Comparison of ENCODE assay signal across 8 cellular contexts in the genomic region with DNA sequence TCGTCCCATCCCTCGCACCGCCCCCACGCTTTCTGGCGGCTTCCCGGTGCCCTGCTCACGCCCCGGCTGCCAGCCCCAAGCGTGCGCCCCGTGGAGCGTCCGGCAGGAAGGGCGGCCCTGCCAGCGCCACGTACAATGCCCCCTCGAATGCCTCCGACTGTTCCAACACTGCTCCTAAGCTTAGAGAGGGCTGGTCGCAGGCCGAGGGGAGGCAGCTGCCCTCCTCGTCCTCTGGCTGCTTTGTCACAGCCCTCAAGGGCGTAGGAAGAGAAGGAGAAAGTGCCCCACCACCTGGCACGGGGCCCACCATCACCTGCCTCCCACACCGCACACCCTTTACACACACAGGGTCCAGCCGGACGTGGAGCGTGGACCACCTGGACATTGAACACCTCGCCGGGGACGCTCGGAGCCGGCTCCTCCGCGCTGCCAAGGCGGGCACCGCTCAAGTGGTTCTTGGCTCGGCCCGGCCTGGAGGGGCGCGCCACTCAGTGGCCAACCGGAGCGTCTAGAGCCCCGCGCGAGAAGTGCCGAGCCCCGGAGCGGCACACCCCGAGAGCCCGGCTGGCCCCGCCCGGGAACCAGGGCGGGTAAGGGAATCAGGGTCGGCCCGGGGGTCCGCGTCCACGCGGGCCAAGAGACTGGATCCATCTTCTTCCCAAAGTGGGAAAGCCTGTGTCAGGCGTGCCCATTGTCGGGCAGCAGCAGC. TPM values are rescaled to one million over a fixed set of nuclear protein-coding genes. Genes with fewer than 3 reads are reported as not detected.
DNase-seq lines count a peak whose midpoint lies in the region; ATAC-seq and TF ChIP-seq lines count a peak whose summit lies in the region.

No MANE protein-coding gene starts in this region.

- TF ChIP-seq POLR2A in GM18505 (IDR thresholded peaks at IDR 0.05; ENCODE audit: borderline replicate concordance, extremely low read depth, insufficient read depth, insufficient read length) = no peak

- H3K27me3 ChIP-seq in iPS-15b (ENCODE audit: control insufficient read depth, insufficient read depth, low read length) = peaks cover 49% of the 10 kb centered on the region

- no peaks in the 10 kb centered on the region for H3K36me3 ChIP-seq in iPS-15b (ENCODE audit: control insufficient read depth, insufficient read depth, low read length)

- ATAC-seq in GM18505 (IDR thresholded peaks at IDR 0.05; ENCODE audit: unreplicated experiment) (peak; percentile 28), GM19351 (IDR thresholded peaks at IDR 0.05; ENCODE audit: unreplicated experiment) (no peak)

- DNase-seq in A172 (ENCODE audit: low spot score) (peak; percentile 20), NCI-H1105 (lab: John Stamatoyannopoulos, UW) (peak; percentile 76)
- peak; percentile 4 for DNase-seq in stimulated activated CD4-positive, alpha-beta T cell treated with anti-CD3 and anti-CD28 coated beads, Interleukin-1b, Interleukin-23, amount 100 ng/mL, for 48 hours
- DNase-seq in effector CD4-positive, alpha-beta T cell = no peak

- no peak overlapping the region for H3K9ac ChIP-seq in iPS-15b (ENCODE audit: low read depth, low read length)

- peak overlapping the region; percentile 70 for H3K27ac ChIP-seq in angular gyrus (ENCODE audit: low read depth, low read length)

- no peaks in the 10 kb centered on the region for H3K9me3 ChIP-seq in iPS-15b (ENCODE audit: control insufficient read depth, insufficient read depth, low read length)

- peaks cover 4% of the 10 kb centered on the region for H3K4me1 ChIP-seq in iPS-15b (ENCODE audit: control insufficient read depth, insufficient read depth, low read length)

- peak overlapping the region; percentile 69 for H3K4me3 ChIP-seq in iPS-15b (ENCODE audit: low read depth, low read length)

RNA-seq across cellular contexts. Expression of gene DNER, which starts 0.8 kb away (rescaled TPM):
- total RNA-seq in A172 (2014; rRNA removed; shearing (Covaris generic)) = 59.8 and 68.3 TPM in 2 replicates
